ENCODE assay signal across 17 cellular contexts in genomic region chr16:51510416-51510815, GRCh38.
A peak's percentile ranks its signal among the peaks of the same experiment; 100 is the strongest.
DNase-seq lines count a peak whose midpoint lies in the region; ATAC-seq lines count a peak whose summit lies in the region.
"Had no signal": no experiment of that assay in that cellular context is flagged by ENCODE, and none has a peak within 500 bp of the region (broad histone marks: within the 10 kb centered on the region; RNA-seq: fewer than 3 reads in every experiment).

No MANE protein-coding gene starts in this region.

- ATAC-seq in HG03571 (IDR thresholded peaks at IDR 0.05; ENCODE audit: unreplicated experiment), result no peak
- ATAC-seq: CD8-positive, alpha-beta T cell; HCT116 had no signal

- peak overlapping the region; percentile 12 for H3K27ac ChIP-seq in cingulate gyrus (ENCODE audit: low read depth, low read length)
- H3K27ac ChIP-seq in layer of hippocampus (ENCODE audit: low read depth, low read length), result peak overlapping the region; percentile 35
- H3K27ac ChIP-seq in temporal lobe (ENCODE audit: low read depth, low read length), result peak overlapping the region; percentile 17
- H3K27ac ChIP-seq: 22Rv1, BLaER1, C4-2B had no signal

- H3K27me3 ChIP-seq in layer of hippocampus (ENCODE audit: control insufficient read depth, insufficient read depth, low read length) (no peaks in the 10 kb centered on the region), H7 (ENCODE audit: control insufficient read depth, insufficient read depth, low read length) (no peaks in the 10 kb centered on the region)
- H3K27me3 ChIP-seq: BLaER1 had no signal

- DNase-seq in pons (ENCODE audit: low spot score) (peak; percentile 54), H7 (no peak), iPS-NIHi7 (ENCODE audit: extremely low spot score) (no peak)
- DNase-seq: Caco-2; CD4-positive, CD25-positive, alpha-beta regulatory T cell; CD8-positive, alpha-beta T cell; DMS153; DND-41; GOT3 had no signal

- H3K4me3 ChIP-seq in H7 (ENCODE audit: insufficient read depth, low read depth, low read length), result no peak overlapping the region
- H3K4me3 ChIP-seq: BLaER1 had no signal

- H3K36me3 ChIP-seq in H7 (replicated peaks; ENCODE audit: control insufficient read depth, insufficient read depth, low read length), result no peaks in the 10 kb centered on the region
- H3K36me3 ChIP-seq: BLaER1 had no signal
